ENCODE assay signal across 22 cellular contexts in the genomic region with DNA sequence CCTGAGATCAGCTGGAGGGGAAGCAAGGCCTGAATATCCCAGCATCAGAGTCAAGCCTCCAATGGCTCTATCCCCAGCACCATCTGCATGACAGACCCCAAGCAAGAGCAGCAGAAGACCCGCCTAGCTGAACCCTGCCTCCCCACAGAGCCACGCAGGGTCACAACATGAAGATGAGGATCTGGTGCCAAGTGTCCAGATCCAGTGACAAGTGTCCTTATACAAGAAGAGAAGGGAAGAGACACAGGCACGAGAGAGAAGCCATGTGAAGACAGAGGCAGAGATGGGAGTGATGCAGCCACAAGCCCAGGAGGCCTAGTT.
"Had no signal": no experiment of that assay in that cellular context is flagged by ENCODE, and none has a peak within 500 bp of the region (broad histone marks: within the 10 kb centered on the region; RNA-seq: fewer than 3 reads in every experiment).

No MANE protein-coding gene starts in this region.

- H3K27me3 Mint-ChIP-seq: activated naive CD8-positive, alpha-beta T cell treated with anti-CD3 and anti-CD28 coated beads for 36 hours had no signal

- H3K4me3 ChIP-seq: breast epithelium, colonic mucosa, heart right ventricle, mucosa of descending colon, right lobe of liver, thyroid gland had no signal

- H3K27ac ChIP-seq: breast epithelium, colonic mucosa, epithelial cell of prostate, heart right ventricle, right lobe of liver, thyroid gland had no signal

- H3K4me1 ChIP-seq: breast epithelium, colonic mucosa, heart right ventricle, right lobe of liver, thyroid gland had no signal

- H3K4me3 Mint-ChIP-seq: activated CD8-positive, alpha-beta T cell treated with anti-CD3 and anti-CD28 coated beads, Interleukin-2, amount 10 ng/mL, durations not matched to agents 7 days and 5 days; activated naive CD8-positive, alpha-beta T cell treated with anti-CD3 and anti-CD28 coated beads for 36 hours; central memory CD8-positive, alpha-beta T cell; nephron progenitor cell; stimulated activated naive B cell treated with anti-CD40 and anti-IgM and Interleukin-4, amounts not matched to agents 10 μg/mL and 1 μg/mL and 100 μg/mL, for 72 hours; T-helper 1 cell treated with Interleukin-12 subunit alpha and Interleukin-12 subunit beta and Interleukin-4 antibody, amounts not matched to agents 30 μg/mL and 1 μg/mL, for 36 hours had no signal

- H3K9me3 ChIP-seq: colonic mucosa, mucosa of descending colon, right lobe of liver, thyroid gland had no signal

- DNase-seq: activated CD4-positive, alpha-beta T cell treated with anti-CD3 and anti-CD28 coated beads for 48 hours; activated CD4-positive, CD25-positive, alpha-beta regulatory T cell; activated CD8-positive, alpha-beta T cell treated with anti-CD3 and anti-CD28 coated beads, Interleukin-2, amount 10 ng/mL, durations not matched to agents 7 days and 5 days; activated naive CD4-positive, alpha-beta T cell treated with Interleukin-2 at 50 U/mL for 16 hours; activated naive CD8-positive, alpha-beta T cell treated with anti-CD3 and anti-CD28 coated beads for 36 hours; colonic mucosa; heart right ventricle; left colon; mesenchymal stem cell; mucosa of descending colon; nephron progenitor cell; nucleus accumbens; small intestine; stimulated activated CD4-positive, alpha-beta T cell treated with anti-CD3 and anti-CD28 coated beads, Interleukin-2, amount 100 ng/mL, for 24 hours; stimulated activated naive B cell treated with anti-CD40 and anti-IgM and Interleukin-4, amounts not matched to agents 10 μg/mL and 1 μg/mL and 100 μg/mL, for 72 hours; T1000; thyroid gland had no signal

- H3K9me3 Mint-ChIP-seq: central memory CD8-positive, alpha-beta T cell; stimulated activated naive B cell treated with anti-CD40 and anti-IgM and Interleukin-4, amounts not matched to agents 10 μg/mL and 1 μg/mL and 100 μg/mL, for 72 hours had no signal

- H3K36me3 Mint-ChIP-seq: activated naive CD8-positive, alpha-beta T cell treated with anti-CD3 and anti-CD28 coated beads for 36 hours had no signal

- H3K36me3 ChIP-seq: breast epithelium, colonic mucosa, heart right ventricle, right lobe of liver, thyroid gland had no signal

- H3K4me1 Mint-ChIP-seq: activated naive CD8-positive, alpha-beta T cell treated with anti-CD3 and anti-CD28 coated beads for 36 hours; central memory CD8-positive, alpha-beta T cell had no signal

- H3K27me3 ChIP-seq: breast epithelium, colonic mucosa, right lobe of liver, thyroid gland had no signal

- H3K27ac Mint-ChIP-seq: activated CD8-positive, alpha-beta T cell treated with anti-CD3 and anti-CD28 coated beads, Interleukin-2, amount 10 ng/mL, durations not matched to agents 7 days and 5 days; activated naive CD8-positive, alpha-beta T cell treated with anti-CD3 and anti-CD28 coated beads for 36 hours; nephron progenitor cell; T-helper 1 cell treated with Interleukin-12 subunit alpha and Interleukin-12 subunit beta and Interleukin-4 antibody, amounts not matched to agents 30 μg/mL and 1 μg/mL, for 36 hours had no signal

- ATAC-seq: activated CD8-positive, alpha-beta T cell treated with anti-CD3 and anti-CD28 coated beads, Interleukin-2, amount 10 ng/mL, durations not matched to agents 7 days and 5 days; heart right ventricle; left colon; mucosa of descending colon; right lobe of liver; stimulated activated naive B cell treated with anti-CD40 and anti-IgM and Interleukin-4, amounts not matched to agents 10 μg/mL and 1 μg/mL and 100 μg/mL, for 72 hours had no signal
